Comparison of ENCODE assay signal across 12 cellular contexts in genomic region chr7:75056476-75056875, GRCh38. TPM values are rescaled to one million over a fixed set of nuclear protein-coding genes. Genes with fewer than 3 reads are reported as not detected.
DNase-seq lines count a peak whose midpoint lies in the region; ATAC-seq and TF ChIP-seq lines count a peak whose summit lies in the region.
"Had no signal": no experiment of that assay in that cellular context is flagged by ENCODE, and none has a peak within 500 bp of the region (broad histone marks: within the 10 kb centered on the region; RNA-seq: fewer than 3 reads in every experiment).

No MANE protein-coding gene starts in this region.

- H3K36me3 Mint-ChIP-seq in activated naive CD8-positive, alpha-beta T cell treated with anti-CD3 and anti-CD28 coated beads, Interleukin-2, amount 50 U/mL, for 24 hours (ENCODE audit: low read depth): peaks cover 46% of the 10 kb centered on the region
- peaks cover 17% of the 10 kb centered on the region for H3K36me3 Mint-ChIP-seq in activated naive CD8-positive, alpha-beta T cell treated with anti-CD3 and anti-CD28 coated beads for 36 hours
- H3K36me3 Mint-ChIP-seq in mesothelial cell of epicardium: peaks cover 39% of the 10 kb centered on the region

- intact Hi-C loops in uterus (cut with DNase I; ENCODE audit: low total_unique reads): no loop called here

- no peak overlapping the region for H3K4me3 ChIP-seq in uterus
- H3K4me3 ChIP-seq: PC-9 had no signal

- peaks cover 12 to 15% of the 10 kb centered on the region in 2 donors for H3K4me1 ChIP-seq in uterus

- no peaks in the 10 kb centered on the region for H3K4me1 Mint-ChIP-seq in activated naive CD8-positive, alpha-beta T cell treated with anti-CD3 and anti-CD28 coated beads, Interleukin-2, amount 50 U/mL, for 24 hours
- H3K4me1 Mint-ChIP-seq in activated naive CD8-positive, alpha-beta T cell treated with anti-CD3 and anti-CD28 coated beads for 36 hours: no peaks in the 10 kb centered on the region
- no peaks in the 10 kb centered on the region for H3K4me1 Mint-ChIP-seq in mesothelial cell of epicardium

- ATAC-seq in activated naive CD8-positive, alpha-beta T cell treated with anti-CD3 and anti-CD28 coated beads, Interleukin-2, amount 50 U/mL, for 24 hours: no peak
- ATAC-seq in HG03439 (IDR thresholded peaks at IDR 0.05; ENCODE audit: unreplicated experiment): no peak
- no peak for ATAC-seq in GM19324 (IDR thresholded peaks at IDR 0.05; ENCODE audit: low FRiP score, unreplicated experiment)

- no peaks in the 10 kb centered on the region for H3K9me3 Mint-ChIP-seq in activated naive CD8-positive, alpha-beta T cell treated with anti-CD3 and anti-CD28 coated beads, Interleukin-2, amount 50 U/mL, for 24 hours
- no peaks in the 10 kb centered on the region for H3K9me3 Mint-ChIP-seq in activated naive CD8-positive, alpha-beta T cell treated with anti-CD3 and anti-CD28 coated beads for 36 hours
- no peaks in the 10 kb centered on the region for H3K9me3 Mint-ChIP-seq in mesothelial cell of epicardium

- H3K27me3 Mint-ChIP-seq in activated naive CD8-positive, alpha-beta T cell treated with anti-CD3 and anti-CD28 coated beads, Interleukin-2, amount 50 U/mL, for 24 hours: no peaks in the 10 kb centered on the region
- no peaks in the 10 kb centered on the region for H3K27me3 Mint-ChIP-seq in activated naive CD8-positive, alpha-beta T cell treated with anti-CD3 and anti-CD28 coated beads for 36 hours
- no peaks in the 10 kb centered on the region for H3K27me3 Mint-ChIP-seq in mesothelial cell of epicardium (ENCODE audit: low read depth)

- no peaks in the 10 kb centered on the region for H3K9me3 ChIP-seq in uterus

- TF ChIP-seq POLR2A in uterus (IDR thresholded peaks at IDR 0.05): no peak

- DNase-seq in activated naive CD8-positive, alpha-beta T cell treated with anti-CD3 and anti-CD28 coated beads, Interleukin-2, amount 50 U/mL, for 24 hours: no peak
- DNase-seq in activated naive CD8-positive, alpha-beta T cell treated with anti-CD3 and anti-CD28 coated beads for 36 hours: no peak
- DNase-seq in dedifferentiated amniotic fluid mesenchymal stem cell (ENCODE audit: extremely low spot score) (peak; percentile 52), mesothelial cell of epicardium (ENCODE audit: low spot score in 2 of 2, unreplicated experiment in 2 of 2) (no peak), uterus (peak; percentile 56 to 82), NCI-H2107 (lab: John Stamatoyannopoulos, UW) (no peak)
- DNase-seq: NCI-H2029 treated with DMSO at 0.1 percent for 48 hours, PC-9, retina had no signal

- H3K27ac ChIP-seq in uterus: peak overlapping the region; percentile 79 to 82
- H3K27ac ChIP-seq: PC-9, VCaP had no signal

- H3K27ac Mint-ChIP-seq in activated naive CD8-positive, alpha-beta T cell treated with anti-CD3 and anti-CD28 coated beads, Interleukin-2, amount 50 U/mL, for 24 hours: peak overlapping the region; percentile 39
- no peak overlapping the region for H3K27ac Mint-ChIP-seq in activated naive CD8-positive, alpha-beta T cell treated with anti-CD3 and anti-CD28 coated beads for 36 hours
- peak overlapping the region; percentile 66 for H3K27ac Mint-ChIP-seq in mesothelial cell of epicardium

- no peaks in the 10 kb centered on the region for H3K27me3 ChIP-seq in uterus

- H3K4me3 Mint-ChIP-seq in activated naive CD8-positive, alpha-beta T cell treated with anti-CD3 and anti-CD28 coated beads, Interleukin-2, amount 50 U/mL, for 24 hours: no peak overlapping the region
- no peak overlapping the region for H3K4me3 Mint-ChIP-seq in activated naive CD8-positive, alpha-beta T cell treated with anti-CD3 and anti-CD28 coated beads for 36 hours
- H3K4me3 Mint-ChIP-seq in mesothelial cell of epicardium: no peak overlapping the region

- H3K36me3 ChIP-seq in uterus: no peaks in the 10 kb centered on the region

- TF ChIP-seq CTCF in mesothelial cell of epicardium (IDR thresholded peaks at IDR 0.05; ENCODE audit: unreplicated experiment): no peak
- no peak for TF ChIP-seq CTCF in uterus (IDR thresholded peaks at IDR 0.05)

RNA-seq across cellular contexts. Expression of gene RCC1L, which starts 17.1 kb away (rescaled TPM):
- 10 to 100 TPM; 63.4 to 66.1 TPM for total RNA-seq in activated naive CD8-positive, alpha-beta T cell treated with anti-CD3 and anti-CD28 coated beads for 36 hours
- total RNA-seq in mesothelial cell of epicardium (37.5 to 39.1 TPM (median 38.6 TPM) in 3 replicates), uterus (10 to 100 TPM in 3 of 4 donors, 1 to 10 TPM in 1; 7.4 to 52.6 (median 33.0) TPM)

RNA-seq across cellular contexts. Expression of gene GTF2IRD2B, which starts 35.9 kb away (rescaled TPM):
- total RNA-seq in activated naive CD8-positive, alpha-beta T cell treated with anti-CD3 and anti-CD28 coated beads for 36 hours: 10 to 100 TPM in 1 of 2 experiments, 1 to 10 TPM in 1; 8.8 to 12.2 TPM
- 71.6 to 75.2 TPM (median 72.6 TPM) in 3 replicates for total RNA-seq in mesothelial cell of epicardium
- 10 to 100 TPM; 24.3 to 92.7 (median 66.4) TPM for total RNA-seq in uterus

Comparison
In these comparisons a context has a peak if more than half of its experiments do, and no peak if none do; other contexts are left out.
1. DNase-seq: peak in dedifferentiated amniotic fluid mesenchymal stem cell (single experiment) and uterus (2 of 2); none in activated naive CD8-positive, alpha-beta T cell treated with anti-CD3 and anti-CD28 coated beads, Interleukin-2, amount 50 U/mL, for 24 hours (single experiment), activated naive CD8-positive, alpha-beta T cell treated with anti-CD3 and anti-CD28 coated beads for 36 hours (single experiment), mesothelial cell of epicardium (0 of 2) and NCI-H2107 (single experiment).